Comparison of ENCODE assay signal across 2 cellular contexts in the genomic region with DNA sequence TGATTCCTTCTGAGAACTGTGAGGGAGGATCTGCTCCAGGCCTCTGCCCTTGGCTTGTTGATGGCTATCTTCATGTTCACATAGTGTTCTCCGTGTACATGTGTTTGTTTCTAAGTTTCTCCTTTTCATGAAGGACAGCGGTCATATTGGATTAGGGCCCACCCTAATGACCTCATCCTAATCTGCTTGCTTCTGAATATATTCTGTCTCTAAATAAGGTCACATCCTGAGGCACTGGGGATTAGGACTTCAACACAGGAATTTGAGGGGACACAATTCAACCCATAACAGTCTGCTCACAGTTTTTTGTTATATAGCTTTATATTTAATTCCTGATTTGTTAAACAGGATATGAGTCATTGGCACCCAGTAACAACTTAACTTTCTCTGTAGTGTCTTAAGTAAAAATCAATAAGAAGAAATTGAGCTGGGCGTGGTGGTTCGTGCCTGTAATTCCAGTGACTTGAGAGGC.
TF ChIP-seq lines count a peak whose summit lies in the region.

No MANE protein-coding gene starts in this region.

TF ChIP-seq in HepG2, 621 proteins besides CTCF, POLR2A, EP300 and RAD21:
- TF ChIP-seq ZNF331 (CRISPR knock-in tag; IDR thresholded peaks at IDR 0.05): no peak
- TF ChIP-seq, protein P1, sequence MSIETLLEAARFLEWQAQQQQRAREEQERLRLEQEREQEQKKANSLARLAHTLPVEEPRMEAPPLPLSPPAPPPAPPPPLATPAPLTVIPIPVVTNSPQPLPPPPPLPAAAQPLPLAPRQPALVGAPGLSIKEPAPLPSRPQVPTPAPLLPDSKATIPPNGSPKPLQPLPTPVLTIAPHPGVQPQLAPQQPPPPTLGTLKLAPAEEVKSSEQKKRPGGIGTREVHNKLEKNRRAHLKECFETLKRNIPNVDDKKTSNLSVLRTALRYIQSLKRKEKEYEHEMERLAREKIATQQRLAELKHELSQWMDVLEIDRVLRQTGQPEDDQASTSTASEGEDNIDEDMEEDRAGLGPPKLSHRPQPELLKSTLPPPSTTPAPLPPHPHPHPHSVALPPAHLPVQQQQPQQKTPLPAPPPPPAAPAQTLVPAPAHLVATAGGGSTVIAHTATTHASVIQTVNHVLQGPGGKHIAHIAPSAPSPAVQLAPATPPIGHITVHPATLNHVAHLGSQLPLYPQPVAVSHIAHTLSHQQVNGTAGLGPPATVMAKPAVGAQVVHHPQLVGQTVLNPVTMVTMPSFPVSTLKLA (IDR thresholded peaks at IDR 0.05): no peak
- TF ChIP-seq ZNF12 (CRISPR knock-in tag; IDR thresholded peaks at IDR 0.05): no peak

TF ChIP-seq in SK-N-SH treated with all-trans-retinoic acid at 6 μM for 48 hours, 23 proteins besides CTCF, POLR2A, EP300 and RAD21:
- TF ChIP-seq, protein P2, sequence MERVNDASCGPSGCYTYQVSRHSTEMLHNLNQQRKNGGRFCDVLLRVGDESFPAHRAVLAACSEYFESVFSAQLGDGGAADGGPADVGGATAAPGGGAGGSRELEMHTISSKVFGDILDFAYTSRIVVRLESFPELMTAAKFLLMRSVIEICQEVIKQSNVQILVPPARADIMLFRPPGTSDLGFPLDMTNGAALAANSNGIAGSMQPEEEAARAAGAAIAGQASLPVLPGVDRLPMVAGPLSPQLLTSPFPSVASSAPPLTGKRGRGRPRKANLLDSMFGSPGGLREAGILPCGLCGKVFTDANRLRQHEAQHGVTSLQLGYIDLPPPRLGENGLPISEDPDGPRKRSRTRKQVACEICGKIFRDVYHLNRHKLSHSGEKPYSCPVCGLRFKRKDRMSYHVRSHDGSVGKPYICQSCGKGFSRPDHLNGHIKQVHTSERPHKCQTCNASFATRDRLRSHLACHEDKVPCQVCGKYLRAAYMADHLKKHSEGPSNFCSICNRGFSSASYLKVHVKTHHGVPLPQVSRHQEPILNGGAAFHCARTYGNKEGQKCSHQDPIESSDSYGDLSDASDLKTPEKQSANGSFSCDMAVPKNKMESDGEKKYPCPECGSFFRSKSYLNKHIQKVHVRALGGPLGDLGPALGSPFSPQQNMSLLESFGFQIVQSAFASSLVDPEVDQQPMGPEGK (CRISPR knock-in tag; IDR thresholded peaks at IDR 0.05; ENCODE audit: borderline replicate concordance): no peak
- TF ChIP-seq, protein P3, sequence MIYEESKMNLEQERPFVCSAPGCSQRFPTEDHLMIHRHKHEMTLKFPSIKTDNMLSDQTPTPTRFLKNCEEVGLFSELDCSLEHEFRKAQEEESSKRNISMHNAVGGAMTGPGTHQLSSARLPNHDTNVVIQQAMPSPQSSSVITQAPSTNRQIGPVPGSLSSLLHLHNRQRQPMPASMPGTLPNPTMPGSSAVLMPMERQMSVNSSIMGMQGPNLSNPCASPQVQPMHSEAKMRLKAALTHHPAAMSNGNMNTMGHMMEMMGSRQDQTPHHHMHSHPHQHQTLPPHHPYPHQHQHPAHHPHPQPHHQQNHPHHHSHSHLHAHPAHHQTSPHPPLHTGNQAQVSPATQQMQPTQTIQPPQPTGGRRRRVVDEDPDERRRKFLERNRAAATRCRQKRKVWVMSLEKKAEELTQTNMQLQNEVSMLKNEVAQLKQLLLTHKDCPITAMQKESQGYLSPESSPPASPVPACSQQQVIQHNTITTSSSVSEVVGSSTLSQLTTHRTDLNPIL (CRISPR knock-in tag; IDR thresholded peaks at IDR 0.05; ENCODE audit: low read depth): no peak
- TF ChIP-seq CSDC2 (CRISPR knock-in tag; IDR thresholded peaks at IDR 0.05): no peak
- no peak for TF ChIP-seq BACH2 (CRISPR knock-in tag; IDR thresholded peaks at IDR 0.05; ENCODE audit: borderline replicate concordance)
- TF ChIP-seq TOX (CRISPR knock-in tag; IDR thresholded peaks at IDR 0.05; ENCODE audit: borderline replicate concordance): no peak
- no peak for TF ChIP-seq ZNF70 (CRISPR knock-in tag; IDR thresholded peaks at IDR 0.05)
- no peak for TF ChIP-seq ESRRG (CRISPR knock-in tag; IDR thresholded peaks at IDR 0.05)
